Comparison of ENCODE assay signal across 9 cellular contexts in genomic region chr2:74498500-74499268, GRCh38. TPM values are rescaled to one million over a fixed set of nuclear protein-coding genes. Genes with fewer than 3 reads are reported as not detected.
DNase-seq lines count a peak whose midpoint lies in the region; ATAC-seq, FAIRE-seq and TF ChIP-seq lines count a peak whose summit lies in the region.
"Had no signal": no experiment of that assay in that cellular context is flagged by ENCODE, and none has a peak within 500 bp of the region (broad histone marks: within the 10 kb centered on the region; RNA-seq: fewer than 3 reads in every experiment).

No MANE protein-coding gene starts in this region.

- no peak for TF ChIP-seq EP300 in K562 (IDR thresholded peaks at IDR 0.05; ENCODE audit: low read length)

- peaks cover 2% of the 10 kb centered on the region for H3K36me3 ChIP-seq in CD4-positive, CD25-positive, alpha-beta regulatory T cell (ENCODE audit: control insufficient read depth, insufficient read depth, low read length)
- peaks cover 8% of the 10 kb centered on the region for H3K36me3 ChIP-seq in HUES6 (ENCODE audit: control insufficient read depth, insufficient read depth, low read length)
- H3K36me3 ChIP-seq in K562 (ENCODE audit: control insufficient read depth, insufficient read depth, low read length) = peaks cover 8% of the 10 kb centered on the region; the same call in 2 of the 3 replicates
- peaks cover 7% of the 10 kb centered on the region for H3K36me3 ChIP-seq in lower lobe of right lung

- no TSS peak for BruUV-seq in K562 (replicated peaks; lab: Mats Ljungman, UMichigan)

- peak; percentile 23 to 27 for ATAC-seq in CD4-positive, CD25-positive, alpha-beta regulatory T cell (ENCODE audit: low read depth in 2 of 2)
- ATAC-seq in K562 (no peak), lower lobe of right lung (peak; percentile 16 to 18), GM18517 (IDR thresholded peaks at IDR 0.05; ENCODE audit: unreplicated experiment) (no peak)

- POLR2A ChIA-PET in K562 (lab: Yijun Ruan, JAX) = no interaction called here

- H2AFZ ChIP-seq in K562 (ENCODE audit: low read depth, low read length) = no peak overlapping the region

- peaks cover 0 to 53% (median 12%) of the 10 kb centered on the region in 4 donors for H3K4me1 Mint-ChIP-seq in CD4-positive, CD25-positive, alpha-beta regulatory T cell

- intact Hi-C loops in K562 (cut with micrococcal nuclease) = no loop called here
- intact Hi-C loops in lower lobe of right lung (cut with DNase I) = no loop called here

- peak overlapping the region; percentile 55 for H3K9ac ChIP-seq in HUES6 (ENCODE audit: low read length)
- no peak overlapping the region for H3K9ac ChIP-seq in K562 (ENCODE audit: insufficient read depth in 1 of 2, low read depth in 2 of 2, low read length in 2 of 2)

- H3K27ac Mint-ChIP-seq in CD4-positive, CD25-positive, alpha-beta regulatory T cell = peak overlapping the region in 1 of 3 donors; percentile 41

- H3K79me2 ChIP-seq in K562 (ENCODE audit: control insufficient read depth, insufficient read depth, low read length) = peaks cover 12% of the 10 kb centered on the region; the same call in 2 of the 3 replicates

- 96% methylated on average over 31 of the region's 41 CpGs for whole genome bisulfite sequencing in K562 (ENCODE audit: insufficient coverage, low coverage, missing lambda C conversion rate)

- H3K4me2 ChIP-seq in K562 (ENCODE audit: insufficient read depth, low read length) = no peak overlapping the region

- H3K9me3 ChIP-seq in CD4-positive, CD25-positive, alpha-beta regulatory T cell (ENCODE audit: control insufficient read depth in 2 of 2, low read length in 2 of 2) = no peaks in the 10 kb centered on the region
- H3K9me3 ChIP-seq in HUES6 (ENCODE audit: control insufficient read depth, insufficient read depth, low read depth, low read length) (no peaks in the 10 kb centered on the region), K562 (replicated peaks; ENCODE audit: control insufficient read depth, insufficient read depth, low read depth, low read length) (no peaks in the 10 kb centered on the region), lower lobe of right lung (no peaks in the 10 kb centered on the region)

- no peak for TF ChIP-seq RAD21 in K562 (CRISPR knock-in tag; conservative IDR thresholded peaks at IDR 0.05 in 1 of 2, IDR thresholded peaks at IDR 0.05 in 1 of 2)

- no peak for FAIRE-seq in K562 (lab: Jason Lieb, UNC)
- FAIRE-seq: islet of Langerhans had no signal

- peaks cover 15% of the 10 kb centered on the region for H3K36me3 Mint-ChIP-seq in CD4-positive, CD25-positive, alpha-beta regulatory T cell

- H4K20me1 ChIP-seq in K562 (replicated peaks; ENCODE audit: control insufficient read depth, insufficient read depth, low read length) = no peaks in the 10 kb centered on the region

- peak overlapping the region; percentile 65 for H3K4me3 ChIP-seq in CD4-positive, CD25-positive, alpha-beta regulatory T cell (ENCODE audit: low read depth, low read length)
- H3K4me3 ChIP-seq in HUES6 (ENCODE audit: low read depth, low read length) (peak overlapping the region; percentile 59), K562 (no peak overlapping the region), lower lobe of right lung (peak overlapping the region; percentile 47)

- no peak overlapping the region for H3K27ac ChIP-seq in CD4-positive, CD25-positive, alpha-beta regulatory T cell (ENCODE audit: insufficient read depth, low read length, poor library complexity, severe bottlenecking)
- no peak overlapping the region for H3K27ac ChIP-seq in HUES6 (ENCODE audit: low read depth, low read length)
- H3K27ac ChIP-seq in K562 (ENCODE audit: extremely low read depth, low read depth, low read length) = no peak overlapping the region
- H3K27ac ChIP-seq in lower lobe of right lung = no peak overlapping the region

- CTCF ChIA-PET in K562 (lab: Yijun Ruan, JAX; ENCODE audit: low intra/inter-chr PET ratio) = no interaction called here

- in situ Hi-C loops in K562 (cut with MboI) = no loop called here

- H3K4me1 ChIP-seq in CD4-positive, CD25-positive, alpha-beta regulatory T cell (ENCODE audit: control insufficient read depth, insufficient read depth, low read length, poor library complexity, severe bottlenecking) = peaks cover 38% of the 10 kb centered on the region
- peaks cover 44% of the 10 kb centered on the region for H3K4me1 ChIP-seq in HUES6 (ENCODE audit: control insufficient read depth, insufficient read depth, low read length)
- H3K4me1 ChIP-seq in K562 (replicated peaks in 1 of 2; ENCODE audit: control insufficient read depth in 2 of 2, insufficient read depth in 2 of 2, low read length in 2 of 2) = peaks cover 11 to 46% of the 10 kb centered on the region in 2 experiments; a peak in 4 of 5 replicates
- H3K4me1 ChIP-seq in lower lobe of right lung = peaks cover 40% of the 10 kb centered on the region

- TF ChIP-seq CTCF in K562 (IDR thresholded peaks at IDR 0.05 in 2 of 3, conservative IDR thresholded peaks at IDR 0.05 in 1 of 3; ENCODE audit: insufficient read depth in 2 of 3, low read depth in 1 of 3, low read length in 3 of 3) (no peak), lower lobe of right lung (IDR thresholded peaks at IDR 0.05) (no peak)

- H3K27me3 ChIP-seq in CD4-positive, CD25-positive, alpha-beta regulatory T cell (ENCODE audit: control insufficient read depth, insufficient read depth, low read length) = peaks cover 2% of the 10 kb centered on the region
- H3K27me3 ChIP-seq in HUES6 (ENCODE audit: control insufficient read depth, insufficient read depth, low read length) (peaks cover 87% of the 10 kb centered on the region), K562 (ENCODE audit: control insufficient read depth in 2 of 2, insufficient read depth in 2 of 2, low read length in 2 of 2) (no peaks in the 10 kb centered on the region), lower lobe of right lung (ENCODE audit: low read depth) (peaks cover 46% of the 10 kb centered on the region)

- peaks cover 51% of the 10 kb centered on the region for H3K27me3 Mint-ChIP-seq in CD4-positive, CD25-positive, alpha-beta regulatory T cell

- peaks cover 0 to 1% (median 0%) of the 10 kb centered on the region in 7 donors for H3K9me3 Mint-ChIP-seq in CD4-positive, CD25-positive, alpha-beta regulatory T cell

- H3K9me1 ChIP-seq in K562 (ENCODE audit: control insufficient read depth, insufficient read depth, low read length) = no peaks in the 10 kb centered on the region

- H3K4me3 Mint-ChIP-seq in CD4-positive, CD25-positive, alpha-beta regulatory T cell = peak overlapping the region; percentile 80 to 91 (median 88)

- TF ChIP-seq POLR2A in K562 (conservative IDR thresholded peaks at IDR 0.05) = no peak

- DNase-seq in CD4-positive, CD25-positive, alpha-beta regulatory T cell = peak in 2 of 3 donors; percentile 23 to 46
- DNase-seq in K562 (ENCODE audit: extremely low read depth in 1 of 4, low spot score in 3 of 4) = no peak
- DNase-seq in lower lobe of right lung = peak; percentile 50
- no peak for DNase-seq in T1000 (lab: John Stamatoyannopoulos, UW)
- no peak for DNase-seq in SHP77 treated with DMSO at 0.1 percent for 48 hours (lab: John Stamatoyannopoulos, UW)
- DNase-seq in HPDE6-E6E7 (ENCODE audit: extremely low spot score) = no peak

RNA-seq across cellular contexts. Expression of gene LBX2, which starts 0.7 kb away (rescaled TPM):
- total RNA-seq in CD4-positive, CD25-positive, alpha-beta regulatory T cell = not detected
- under 1 TPM in 2 of 4 donors, not detected in 2; 0.16 to 0.40 TPM for polyA plus RNA-seq in CD4-positive, CD25-positive, alpha-beta regulatory T cell
- total RNA-seq in K562 (2011; cell fraction: chromatin; rRNA removed; ENCODE audit: low replicate concordance) = 3.0 and 5.3 TPM in 2 replicates
- 7.2 and 8.6 TPM in 2 replicates for total RNA-seq in K562 (2011; cell fraction: nucleolus; rRNA removed)
- 2.1 and 4.0 TPM in 2 replicates for total RNA-seq in K562 (2011; cell fraction: nucleoplasm; rRNA removed)
- total RNA-seq in K562 (2014; rRNA removed) (3.1 and 3.7 TPM in 2 replicates), K562 (2014; rRNA removed; fragmentation: Illumina TruSeq; extraction: Trizol) (0.38 and 0.40 TPM in 2 replicates), K562 (2015; rRNA removed; fragmentation: Illumina TruSeq; extraction: Trizol) (2.5 and 2.6 TPM in 2 replicates), K562 (2021) (5.5 and 6.2 TPM in 2 replicates), lower lobe of right lung (1.5 TPM)
- polyA plus RNA-seq in K562 (2011; rRNA removed) (0.93 and 1.1 TPM in 2 replicates), K562 (2014; fragmentation: Illumina TruSeq; extraction: Trizol) (1.00 and 1.5 TPM in 2 replicates), K562 (2014; fragmentation: Nextera tagmentation; extraction: Ambion mirVana) (under 1 TPM in 1 of 2 experiments, not detected in 1; 0.39 TPM), K562 (2014; rRNA removed) (3.9 and 4.2 TPM in 2 replicates)
- polyA plus RNA-seq in K562 (2011; cell fraction: cytosol; rRNA removed) = 1.2 and 4.6 TPM in 2 replicates
- 3.0 and 7.5 TPM in 2 replicates for polyA plus RNA-seq in K562 (2011; cell fraction: nucleus; rRNA removed)
- 2.9 and 7.7 TPM in 2 replicates for polyA plus RNA-seq in K562 (2012)
- polyA minus RNA-seq in K562 (2011; rRNA and poly(A)+ RNA removed) = 0.18 and 0.42 TPM in 2 replicates
- polyA minus RNA-seq in K562 (2011; cell fraction: cytosol; rRNA and poly(A)+ RNA removed) = 2.0 TPM in 1 of 2 replicates, not detected in the other
- 8.6 and 9.3 TPM in 2 replicates for polyA minus RNA-seq in K562 (2011; cell fraction: nucleus; rRNA and poly(A)+ RNA removed)

RNA-seq across cellular contexts. Expression of gene PCGF1, which starts 8.8 kb away (rescaled TPM):
- total RNA-seq in CD4-positive, CD25-positive, alpha-beta regulatory T cell = 17.0 TPM
- 10 to 100 TPM; 13.8 to 23.9 (median 15.6) TPM for polyA plus RNA-seq in CD4-positive, CD25-positive, alpha-beta regulatory T cell
- 41.0 and 75.1 TPM in 2 replicates for total RNA-seq in K562 (2011; cell fraction: chromatin; rRNA removed; ENCODE audit: low replicate concordance)
- 49.2 and 62.0 TPM in 2 replicates for total RNA-seq in K562 (2011; cell fraction: nucleolus; rRNA removed)
- 36.9 and 41.4 TPM in 2 replicates for total RNA-seq in K562 (2011; cell fraction: nucleoplasm; rRNA removed)
- total RNA-seq in K562 (2014; rRNA removed) = 20.3 and 28.5 TPM in 2 replicates
- total RNA-seq in K562 (2014; rRNA removed; fragmentation: Illumina TruSeq; extraction: Trizol) = 22.5 and 25.1 TPM in 2 replicates
- total RNA-seq in K562 (2015; rRNA removed; fragmentation: Illumina TruSeq; extraction: Trizol) = 25.9 and 31.2 TPM in 2 replicates
- 27.3 and 33.6 TPM in 2 replicates for total RNA-seq in K562 (2021)
- 28.3 and 29.3 TPM in 2 replicates for polyA plus RNA-seq in K562 (2011; rRNA removed)
- polyA plus RNA-seq in K562 (2011; cell fraction: cytosol; rRNA removed) = 30.4 and 33.2 TPM in 2 replicates
- 64.9 and 75.4 TPM in 2 replicates for polyA plus RNA-seq in K562 (2011; cell fraction: nucleus; rRNA removed)
- 27.7 and 31.8 TPM in 2 replicates for polyA plus RNA-seq in K562 (2012)
- polyA plus RNA-seq in K562 (2014; fragmentation: Illumina TruSeq; extraction: Trizol) = 31.9 and 34.8 TPM in 2 replicates
- 10 to 100 TPM; 45.3 to 45.7 TPM for polyA plus RNA-seq in K562 (2014; fragmentation: Nextera tagmentation; extraction: Ambion mirVana)
- 26.1 and 26.3 TPM in 2 replicates for polyA plus RNA-seq in K562 (2014; rRNA removed)
- 36.6 and 41.3 TPM in 2 replicates for polyA minus RNA-seq in K562 (2011; rRNA and poly(A)+ RNA removed)
- 22.0 and 27.9 TPM in 2 replicates for polyA minus RNA-seq in K562 (2011; cell fraction: cytosol; rRNA and poly(A)+ RNA removed)
- 19.7 and 30.2 TPM in 2 replicates for polyA minus RNA-seq in K562 (2011; cell fraction: nucleus; rRNA and poly(A)+ RNA removed)
- 28.4 TPM for total RNA-seq in lower lobe of right lung

RNA-seq across cellular contexts. Expression of gene TLX2, which starts 15.6 kb away (rescaled TPM):
- total RNA-seq in CD4-positive, CD25-positive, alpha-beta regulatory T cell = not detected
- polyA plus RNA-seq in CD4-positive, CD25-positive, alpha-beta regulatory T cell = under 1 TPM in 2 of 4 donors, not detected in 2; 0.10 to 0.14 TPM
- total RNA-seq in K562 (2011; cell fraction: chromatin; rRNA removed; ENCODE audit: low replicate concordance) = not detected in 2 replicates
- not detected in 2 replicates for total RNA-seq in K562 (2011; cell fraction: nucleolus; rRNA removed)
- total RNA-seq in K562 (2011; cell fraction: nucleoplasm; rRNA removed) = not detected in 2 replicates
- total RNA-seq in K562 (2014; rRNA removed) (not detected in 2 replicates), K562 (2014; rRNA removed; fragmentation: Illumina TruSeq; extraction: Trizol) (not detected in 2 replicates), K562 (2015; rRNA removed; fragmentation: Illumina TruSeq; extraction: Trizol) (not detected in 2 replicates), K562 (2021) (not detected in 2 replicates), lower lobe of right lung (not detected)
- polyA plus RNA-seq in K562 (2011; rRNA removed) (not detected in 2 replicates), K562 (2014; fragmentation: Illumina TruSeq; extraction: Trizol) (not detected in 2 replicates), K562 (2014; fragmentation: Nextera tagmentation; extraction: Ambion mirVana) (not detected), K562 (2014; rRNA removed) (not detected in 2 replicates)
- not detected in 2 replicates for polyA plus RNA-seq in K562 (2011; cell fraction: cytosol; rRNA removed)
- not detected in 2 replicates for polyA plus RNA-seq in K562 (2011; cell fraction: nucleus; rRNA removed)
- polyA plus RNA-seq in K562 (2012) = 0.12 TPM in 1 of 2 replicates, not detected in the other
- polyA minus RNA-seq in K562 (2011; rRNA and poly(A)+ RNA removed) = not detected in 2 replicates
- polyA minus RNA-seq in K562 (2011; cell fraction: cytosol; rRNA and poly(A)+ RNA removed) = not detected in 2 replicates
- not detected in 2 replicates for polyA minus RNA-seq in K562 (2011; cell fraction: nucleus; rRNA and poly(A)+ RNA removed)

RNA-seq across cellular contexts. Expression of gene TTC31, which starts 15.8 kb away (rescaled TPM):
- total RNA-seq in CD4-positive, CD25-positive, alpha-beta regulatory T cell = 38.7 TPM
- 10 to 100 TPM; 21.7 to 24.7 (median 22.7) TPM for polyA plus RNA-seq in CD4-positive, CD25-positive, alpha-beta regulatory T cell
- 53.4 and 102 TPM in 2 replicates for total RNA-seq in K562 (2011; cell fraction: chromatin; rRNA removed; ENCODE audit: low replicate concordance)
- total RNA-seq in K562 (2011; cell fraction: nucleolus; rRNA removed) = 58.8 and 59.9 TPM in 2 replicates
- 58.1 and 70.2 TPM in 2 replicates for total RNA-seq in K562 (2011; cell fraction: nucleoplasm; rRNA removed)
- 13.1 and 18.7 TPM in 2 replicates for total RNA-seq in K562 (2014; rRNA removed)
- total RNA-seq in K562 (2014; rRNA removed; fragmentation: Illumina TruSeq; extraction: Trizol) = 8.6 and 11.6 TPM in 2 replicates
- total RNA-seq in K562 (2015; rRNA removed; fragmentation: Illumina TruSeq; extraction: Trizol) = 15.6 and 15.9 TPM in 2 replicates
- total RNA-seq in K562 (2021) = 23.9 and 26.5 TPM in 2 replicates
- polyA plus RNA-seq in K562 (2011; rRNA removed) = 18.4 and 19.0 TPM in 2 replicates
- polyA plus RNA-seq in K562 (2011; cell fraction: cytosol; rRNA removed) = 13.2 and 23.0 TPM in 2 replicates
- 111 and 155 TPM in 2 replicates for polyA plus RNA-seq in K562 (2011; cell fraction: nucleus; rRNA removed)
- 19.9 and 29.5 TPM in 2 replicates for polyA plus RNA-seq in K562 (2012)
- 22.9 and 27.3 TPM in 2 replicates for polyA plus RNA-seq in K562 (2014; fragmentation: Illumina TruSeq; extraction: Trizol)
- 1 to 10 TPM; 4.7 to 5.0 TPM for polyA plus RNA-seq in K562 (2014; fragmentation: Nextera tagmentation; extraction: Ambion mirVana)
- 30.5 and 30.9 TPM in 2 replicates for polyA plus RNA-seq in K562 (2014; rRNA removed)
- polyA minus RNA-seq in K562 (2011; rRNA and poly(A)+ RNA removed) = 7.8 and 11.2 TPM in 2 replicates
- 7.1 and 9.6 TPM in 2 replicates for polyA minus RNA-seq in K562 (2011; cell fraction: cytosol; rRNA and poly(A)+ RNA removed)
- 26.1 and 29.9 TPM in 2 replicates for polyA minus RNA-seq in K562 (2011; cell fraction: nucleus; rRNA and poly(A)+ RNA removed)
- 23.0 TPM for total RNA-seq in lower lobe of right lung

RNA-seq across cellular contexts. Expression of gene CCDC142, which starts 15.9 kb away (rescaled TPM):
- total RNA-seq in CD4-positive, CD25-positive, alpha-beta regulatory T cell = 15.8 TPM
- polyA plus RNA-seq in CD4-positive, CD25-positive, alpha-beta regulatory T cell = 10 to 100 TPM in 3 of 4 donors, 1 to 10 TPM in 1; 8.9 to 14.9 (median 10.4) TPM
- 68.2 and 153 TPM in 2 replicates for total RNA-seq in K562 (2011; cell fraction: chromatin; rRNA removed; ENCODE audit: low replicate concordance)
- 104 and 108 TPM in 2 replicates for total RNA-seq in K562 (2011; cell fraction: nucleolus; rRNA removed)
- total RNA-seq in K562 (2011; cell fraction: nucleoplasm; rRNA removed) = 54.5 and 66.8 TPM in 2 replicates
- total RNA-seq in K562 (2014; rRNA removed) = 11.1 and 12.9 TPM in 2 replicates
- 5.9 and 7.2 TPM in 2 replicates for total RNA-seq in K562 (2014; rRNA removed; fragmentation: Illumina TruSeq; extraction: Trizol)
- 9.8 and 11.7 TPM in 2 replicates for total RNA-seq in K562 (2015; rRNA removed; fragmentation: Illumina TruSeq; extraction: Trizol)
- total RNA-seq in K562 (2021) = 9.3 and 11.1 TPM in 2 replicates
- 3.4 and 3.7 TPM in 2 replicates for polyA plus RNA-seq in K562 (2011; rRNA removed)
- 2.5 and 6.4 TPM in 2 replicates for polyA plus RNA-seq in K562 (2011; cell fraction: cytosol; rRNA removed)
- polyA plus RNA-seq in K562 (2011; cell fraction: nucleus; rRNA removed) = 11.2 and 25.3 TPM in 2 replicates
- polyA plus RNA-seq in K562 (2012) = 5.2 and 9.2 TPM in 2 replicates
- 6.5 and 8.3 TPM in 2 replicates for polyA plus RNA-seq in K562 (2014; fragmentation: Illumina TruSeq; extraction: Trizol)
- polyA plus RNA-seq in K562 (2014; fragmentation: Nextera tagmentation; extraction: Ambion mirVana) = under 1 TPM; 0.55 to 0.58 TPM
- 7.8 and 12.7 TPM in 2 replicates for polyA plus RNA-seq in K562 (2014; rRNA removed)
- polyA minus RNA-seq in K562 (2011; rRNA and poly(A)+ RNA removed) = 8.7 and 15.4 TPM in 2 replicates
- polyA minus RNA-seq in K562 (2011; cell fraction: cytosol; rRNA and poly(A)+ RNA removed) = 3.1 and 4.0 TPM in 2 replicates
- 24.3 and 36.8 TPM in 2 replicates for polyA minus RNA-seq in K562 (2011; cell fraction: nucleus; rRNA and poly(A)+ RNA removed)
- 20.2 TPM for total RNA-seq in lower lobe of right lung

Comparison
In these comparisons a context has a peak if more than half of its experiments do, and no peak if none do; other contexts are left out.
1. ATAC-seq: peak in CD4-positive, CD25-positive, alpha-beta regulatory T cell (2 of 2) and lower lobe of right lung (2 of 2); none in K562 (single experiment) and GM18517 (single experiment).
2. DNase-seq: peak in CD4-positive, CD25-positive, alpha-beta regulatory T cell (2 of 3) and lower lobe of right lung (single experiment); none in K562 (0 of 4), T1000 (single experiment), SHP77 treated with DMSO at 0.1 percent for 48 hours (single experiment) and HPDE6-E6E7 (single experiment).